ENCODE assay signal across 26 cellular contexts in genomic region chr3:29345923-29346322, GRCh38.
"Had no signal": no experiment of that assay in that cellular context is flagged by ENCODE, and none has a peak within 500 bp of the region (broad histone marks: within the 10 kb centered on the region; RNA-seq: fewer than 3 reads in every experiment).

No MANE protein-coding gene starts in this region.

- H3K9me3 ChIP-seq: ascending aorta, body of pancreas had no signal

- H3K36me3 ChIP-seq: ascending aorta had no signal

- ATAC-seq: activated CD8-positive, alpha-beta T cell treated with anti-CD3 and anti-CD28 coated beads, Interleukin-2, amount 10 ng/mL, durations not matched to agents 7 days and 5 days; activated naive CD4-positive, alpha-beta T cell treated with anti-CD3 and anti-CD28 coated beads, Interleukin-2, amount 50 U/mL, for 72 hours; activated naive CD8-positive, alpha-beta T cell treated with anti-CD3 and anti-CD28 coated beads, Interleukin-2, amount 50 U/mL, for 24 hours; body of pancreas; PC-3 had no signal

- DNase-seq: activated CD4-positive, alpha-beta T cell treated with anti-CD3 and anti-CD28 coated beads for 48 hours; activated CD4-positive, alpha-beta T cell treated with anti-CD3 and anti-CD28 coated beads, Interleukin-2, amount 50 U/mL, for 4 hours; activated CD4-positive, CD25-positive, alpha-beta regulatory T cell treated with anti-CD3 and anti-CD28 coated beads, Interleukin-2, amount 50 U/mL, for 72 hours; activated CD8-positive, alpha-beta T cell treated with anti-CD3 and anti-CD28 coated beads, Interleukin-2, amount 10 ng/mL, durations not matched to agents 7 days and 5 days; activated effector memory CD4-positive, alpha-beta T cell treated with Interleukin-2 at 50 U/mL for 16 hours; activated naive CD4-positive, alpha-beta T cell treated with Interleukin-2 at 50 U/mL for 16 hours; activated naive CD8-positive, alpha-beta T cell treated with anti-CD3 and anti-CD28 coated beads, Interleukin-2, amount 50 U/mL, for 24 hours; activated T-cell treated with anti-CD3 and anti-CD28 coated beads, Interleukin-2, amount 50 U/mL, for 24 hours; amniotic stem cell; body of pancreas; central memory CD4-positive, alpha-beta T cell; MV-4-11; NCI-H1092 treated with DMSO at 0.1 percent for 48 hours; NCI-H1417 treated with DMSO at 0.1 percent for 48 hours; NCI-H1694; NCI-H2029; NCI-H2107; NCI-H2171 treated with DMSO at 0.1 percent for 48 hours; NCI-H226; NCI-H526; PC-3; SHP77 had no signal

- H3K4me1 Mint-ChIP-seq: activated naive CD8-positive, alpha-beta T cell treated with anti-CD3 and anti-CD28 coated beads, Interleukin-2, amount 50 U/mL, for 24 hours had no signal

- H3K27ac Mint-ChIP-seq: activated CD8-positive, alpha-beta T cell treated with anti-CD3 and anti-CD28 coated beads, Interleukin-2, amount 10 ng/mL, durations not matched to agents 7 days and 5 days; activated naive CD4-positive, alpha-beta T cell treated with anti-CD3 and anti-CD28 coated beads, Interleukin-2, amount 50 U/mL, for 72 hours; activated naive CD8-positive, alpha-beta T cell treated with anti-CD3 and anti-CD28 coated beads, Interleukin-2, amount 50 U/mL, for 24 hours; activated T-cell treated with anti-CD3 and anti-CD28 coated beads, Interleukin-2, amount 50 U/mL, for 24 hours; activated T-helper 1 cell treated with anti-CD3 and anti-CD28 coated beads, Interleukin-12 subunit alpha, Interleukin-12 subunit beta, Interleukin-2, Interleukin-4 antibody, amounts not matched to agents 30 ng/mL and 10 ng/mL and 1 ng/mL, durations not matched to agents 14 hours and 24 hours and 36 hours; T-helper 1 cell treated with Interleukin-12 subunit alpha and Interleukin-12 subunit beta and Interleukin-4 antibody, amounts not matched to agents 30 μg/mL and 1 μg/mL, for 36 hours had no signal

- H3K36me3 Mint-ChIP-seq: activated naive CD4-positive, alpha-beta T cell treated with anti-CD3 and anti-CD28 coated beads, Interleukin-2, amount 50 U/mL, for 72 hours had no signal

- H3K9me3 Mint-ChIP-seq: activated naive CD4-positive, alpha-beta T cell treated with anti-CD3 and anti-CD28 coated beads, Interleukin-2, amount 50 U/mL, for 72 hours; activated naive CD8-positive, alpha-beta T cell treated with anti-CD3 and anti-CD28 coated beads, Interleukin-2, amount 50 U/mL, for 24 hours; activated T-cell treated with anti-CD3 and anti-CD28 coated beads, Interleukin-2, amount 50 U/mL, for 24 hours; activated T-helper 1 cell treated with anti-CD3 and anti-CD28 coated beads, Interleukin-12 subunit alpha, Interleukin-12 subunit beta, Interleukin-2, Interleukin-4 antibody, amounts not matched to agents 30 ng/mL and 10 ng/mL and 1 ng/mL, durations not matched to agents 14 hours and 24 hours and 36 hours; T-helper 1 cell treated with Interleukin-12 subunit alpha and Interleukin-12 subunit beta and Interleukin-4 antibody, amounts not matched to agents 30 μg/mL and 1 μg/mL, for 36 hours had no signal

- H3K4me3 Mint-ChIP-seq: activated CD8-positive, alpha-beta T cell treated with anti-CD3 and anti-CD28 coated beads, Interleukin-2, amount 10 ng/mL, durations not matched to agents 7 days and 5 days; activated naive CD8-positive, alpha-beta T cell treated with anti-CD3 and anti-CD28 coated beads, Interleukin-2, amount 50 U/mL, for 24 hours; activated T-cell treated with anti-CD3 and anti-CD28 coated beads, Interleukin-2, amount 50 U/mL, for 24 hours; activated T-helper 1 cell treated with anti-CD3 and anti-CD28 coated beads, Interleukin-12 subunit alpha, Interleukin-12 subunit beta, Interleukin-2, Interleukin-4 antibody, amounts not matched to agents 30 ng/mL and 10 ng/mL and 1 ng/mL, durations not matched to agents 14 hours and 24 hours and 36 hours; T-helper 1 cell treated with Interleukin-12 subunit alpha and Interleukin-12 subunit beta and Interleukin-4 antibody, amounts not matched to agents 30 μg/mL and 1 μg/mL, for 36 hours had no signal

- H3K27me3 ChIP-seq: ascending aorta, body of pancreas had no signal

- H3K4me1 ChIP-seq: body of pancreas had no signal

- H3K27me3 Mint-ChIP-seq: activated naive CD8-positive, alpha-beta T cell treated with anti-CD3 and anti-CD28 coated beads, Interleukin-2, amount 50 U/mL, for 24 hours; activated T-cell treated with anti-CD3 and anti-CD28 coated beads, Interleukin-2, amount 50 U/mL, for 24 hours had no signal

- H3K4me3 ChIP-seq: ascending aorta, body of pancreas had no signal

- H3K27ac ChIP-seq: ascending aorta, body of pancreas had no signal
